20 cellular contexts compared by ENCODE assay signal in genomic region chr1:85816606-85817005, GRCh38.
A peak's percentile ranks its signal among the peaks of the same experiment; 100 is the strongest.
DNase-seq lines count a peak whose midpoint lies in the region.
"Had no signal": no experiment of that assay in that cellular context is flagged by ENCODE, and none has a peak within 500 bp of the region (broad histone marks: within the 10 kb centered on the region; RNA-seq: fewer than 3 reads in every experiment).

No MANE protein-coding gene starts in this region.

- in situ Hi-C loops in G401 (cut with HindIII; ENCODE audit: low sequenced_read_pairs): no loop called here

- peak; percentile 12 for DNase-seq in DMS53 (lab: John Stamatoyannopoulos, UW)
- DNase-seq in DMS53 treated with DMSO at 0.1 percent for 48 hours (lab: John Stamatoyannopoulos, UW; ENCODE audit: unreplicated experiment): no peak
- DNase-seq in G401 (ENCODE audit: low spot score): peak; percentile 65
- DNase-seq in NCI-H69 (lab: John Stamatoyannopoulos, UW): peak; percentile 17
- peak; percentile 15 for DNase-seq in cerebellum (ENCODE audit: low spot score)
- DNase-seq in NCI-H446 (lab: John Stamatoyannopoulos, UW): no peak
- DNase-seq in activated CD4-positive, alpha-beta T cell treated with anti-CD3 and anti-CD28 coated beads, Interleukin-2, amount 50 U/mL, for 48 hours: no peak
- DNase-seq: 8988T; ACHN; BE2C; C1 segment of cervical spinal cord; CD4-positive, alpha-beta memory T cell; CD4-positive, CD25-positive, alpha-beta regulatory T cell; CD8-positive, alpha-beta memory T cell; COR-L47; DMS153; DMS79; DND-41; EL; GF-D8 had no signal

Comparison
In these comparisons a context has a peak if more than half of its experiments do, and no peak if none do; other contexts are left out.
1. DNase-seq: peak in DMS53 (single experiment), G401 (single experiment), NCI-H69 (single experiment) and cerebellum (single experiment); none in DMS53 treated with DMSO at 0.1 percent for 48 hours (single experiment), NCI-H446 (0 of 2) and activated CD4-positive, alpha-beta T cell treated with anti-CD3 and anti-CD28 coated beads, Interleukin-2, amount 50 U/mL, for 48 hours (0 of 2).